8 cellular contexts compared by ENCODE assay signal in genomic region chr17:78186689-78187595, GRCh38. TPM values are rescaled to one million over a fixed set of nuclear protein-coding genes. Genes with fewer than 3 reads are reported as not detected.
DNase-seq lines count a peak whose midpoint lies in the region; ATAC-seq and TF ChIP-seq lines count a peak whose summit lies in the region.

A gene with protein sequence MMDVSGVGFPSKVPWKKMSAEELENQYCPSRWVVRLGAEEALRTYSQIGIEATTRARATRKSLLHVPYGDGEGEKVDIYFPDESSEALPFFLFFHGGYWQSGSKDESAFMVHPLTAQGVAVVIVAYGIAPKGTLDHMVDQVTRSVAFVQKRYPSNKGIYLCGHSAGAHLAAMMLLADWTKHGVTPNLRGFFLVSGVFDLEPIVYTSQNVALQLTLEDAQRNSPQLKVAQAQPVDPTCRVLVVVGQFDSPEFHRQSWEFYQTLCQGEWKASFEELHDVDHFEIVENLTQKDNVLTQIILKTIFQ (plus strand): TSS chr17:78187362. CDS start chr17:78187371, 9 bp downstream.
A gene with protein sequence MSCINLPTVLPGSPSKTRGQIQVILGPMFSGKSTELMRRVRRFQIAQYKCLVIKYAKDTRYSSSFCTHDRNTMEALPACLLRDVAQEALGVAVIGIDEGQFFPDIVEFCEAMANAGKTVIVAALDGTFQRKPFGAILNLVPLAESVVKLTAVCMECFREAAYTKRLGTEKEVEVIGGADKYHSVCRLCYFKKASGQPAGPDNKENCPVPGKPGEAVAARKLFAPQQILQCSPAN (minus strand): TSS chr17:78187052. CDS start chr17:78186994, 58 bp downstream.

- no TSS peak for BruUV-seq in OCI-LY7 (replicated peaks; lab: Mats Ljungman, UMichigan)

- H3K4me3 ChIP-seq in HUES64 (ENCODE audit: low read length) (peak within 1 kb of the TSS; percentile 88), OCI-LY7 (ENCODE audit: low read depth, low read length, poor library complexity, severe bottlenecking) (peak within 1 kb of the TSS; percentile 76)

- DNase-seq in DMS 273 treated with DMSO at 0.1 percent for 48 hours (lab: John Stamatoyannopoulos, UW): peak; percentile 95
- peak; percentile 98 for DNase-seq in OCI-LY7 (ENCODE audit: low spot score)
- DNase-seq in activated T-cell treated with anti-CD3 and anti-CD28 coated beads for 1 hour (ENCODE audit: low read depth): peak; percentile 57
- peak; percentile 84 for DNase-seq in epithelial cell of prostate (ENCODE audit: low read depth, low spot score)
- DNase-seq in mucosa of gallbladder (ENCODE audit: low spot score): peak; percentile 96
- DNase-seq in stimulated activated CD8-positive, alpha-beta memory T cell treated with anti-CD3 and anti-CD28 coated beads, Interleukin-4, amount 100 ng/mL, for 4 hours (ENCODE audit: low read depth in 2 of 2, low spot score in 1 of 2): peak; percentile 26 to 49

- peak within 1 kb of the TSS; percentile 84 for H3K4me2 ChIP-seq in OCI-LY7 (ENCODE audit: low read length)

- H4K20me1 ChIP-seq in OCI-LY7 (ENCODE audit: insufficient read depth, low read length): peaks cover 3% of the 10 kb centered on the region; the same call in 1 of the 2 replicates

- H3K9me3 ChIP-seq in HUES64 (ENCODE audit: insufficient read depth, low read depth, low read length) (no peaks in the 10 kb centered on the region), OCI-LY7 (ENCODE audit: low read length) (no peaks in the 10 kb centered on the region)

- no peaks in the 10 kb centered on the region for H3K27me3 ChIP-seq in HUES64 (ENCODE audit: insufficient read depth, low read length)

- whole genome bisulfite sequencing in HUES64: 3% methylated on average over 55 of the region's 57 CpGs

- H3K9ac ChIP-seq in HUES64 (ENCODE audit: low read depth, low read length): peak within 1 kb of the TSS; percentile 95

- peak; percentile 67 for TF ChIP-seq CTCF in OCI-LY7 (conservative IDR thresholded peaks at IDR 0.05; ENCODE audit: low read length)

- peaks cover 57% of the 10 kb centered on the region for H3K79me2 ChIP-seq in OCI-LY7 (ENCODE audit: insufficient read depth, low read depth, low read length)

- no peaks in the 10 kb centered on the region for H3K9me2 ChIP-seq in OCI-LY7 (ENCODE audit: insufficient read depth, low read length)

- intact Hi-C loops in OCI-LY7 (cut with micrococcal nuclease; ENCODE audit: unreplicated experiment): loop anchor here (1.0 to 2.0 kb wide), 3 partner anchors 55 to 65 kb away; no protein-coding TSS in a partner anchor

- POLR2A ChIA-PET in OCI-LY7 (lab: Charles Lee): interaction anchor here (0.6 to 1.7 kb wide), 10 partner anchors 11 to 133 kb away, joined by 3 to 6 read pairs (median 4); partner anchors contain the start of gene TMC6

- H3K36me3 ChIP-seq in HUES64 (ENCODE audit: insufficient read depth, low read length) (peaks cover 48% of the 10 kb centered on the region), OCI-LY7 (ENCODE audit: insufficient read depth, low read length) (peaks cover 57% of the 10 kb centered on the region)

- H2AFZ ChIP-seq in OCI-LY7 (ENCODE audit: low read length): peak within 1 kb of the TSS; percentile 49; the same call in 1 of the 2 replicates

- CTCF ChIA-PET in OCI-LY7 (lab: Charles Lee; ENCODE audit: unreplicated experiment): interaction anchor here (0.6 to 1.6 kb wide), 4 partner anchors 11 to 1770 kb away, joined by 3 to 5 read pairs (median 4); partner anchors contain the start of gene TMC8

- ATAC-seq in GM21447 (IDR thresholded peaks at IDR 0.05; ENCODE audit: unreplicated experiment): peak; percentile 80

- H3K27ac ChIP-seq in HUES64 (ENCODE audit: low read depth, low read length) (peak within 1 kb of the TSS; percentile 89), OCI-LY7 (ENCODE audit: low read depth, low read length, poor library complexity, severe bottlenecking) (peak within 1 kb of the TSS; percentile 41), epithelial cell of prostate (peak within 1 kb of the TSS; percentile 12)

- peaks cover 10% of the 10 kb centered on the region; the same call in 1 of the 2 replicates for H3K4me1 ChIP-seq in HUES64 (ENCODE audit: insufficient read depth, low read length)
- peaks cover 60% of the 10 kb centered on the region for H3K4me1 ChIP-seq in OCI-LY7 (ENCODE audit: insufficient read depth, low read length, poor library complexity, severe bottlenecking)

RNA-seq across cellular contexts. Expression of the first gene that starts in this region (rescaled TPM):
- polyA plus RNA-seq in HUES64 (2013, experiment 1 of 2): 40.7 TPM
- polyA plus RNA-seq in HUES64 (2013, experiment 2 of 2): 40.2 TPM
- 87.8 and 89.1 TPM in 2 replicates for total RNA-seq in OCI-LY7 (2014; rRNA removed; shearing (Covaris generic))
- total RNA-seq in OCI-LY7 (2022) (90.2 and 101 TPM in 2 replicates), mucosa of gallbladder (50.4 TPM)

RNA-seq across cellular contexts. Expression of the second gene that starts in this region (rescaled TPM):
- polyA plus RNA-seq in HUES64 (2013, experiment 1 of 2): 64.5 TPM
- 62.3 TPM for polyA plus RNA-seq in HUES64 (2013, experiment 2 of 2)
- 108 and 118 TPM in 2 replicates for total RNA-seq in OCI-LY7 (2014; rRNA removed; shearing (Covaris generic))
- total RNA-seq in OCI-LY7 (2022): 149 TPM in 2 replicates
- 4.6 TPM for total RNA-seq in mucosa of gallbladder

Comparison
In these comparisons a context has a peak if more than half of its experiments do, and no peak if none do; other contexts are left out.
1. Peak in every context shown above with its lines: DNase-seq, ATAC-seq, H3K4me3 ChIP-seq and H3K27ac ChIP-seq.
2. RNA of the second gene that starts in this region (total RNA-seq): 108 to 149 TPM in OCI-LY7; 4.6 TPM in mucosa of gallbladder (single experiment); every median in the first group is over 10 times any median in the second.
3. DNase-seq: peak in every context shown above with its lines; median percentile 98 in OCI-LY7; 96 in mucosa of gallbladder; 95 in DMS 273 treated with DMSO at 0.1 percent for 48 hours; 84 in epithelial cell of prostate; 57 in activated T-cell treated with anti-CD3 and anti-CD28 coated beads for 1 hour; 38 in stimulated activated CD8-positive, alpha-beta memory T cell treated with anti-CD3 and anti-CD28 coated beads, Interleukin-4, amount 100 ng/mL, for 4 hours.
4. H3K27ac ChIP-seq: peak in every context shown above with its lines; median percentile 89 in HUES64; 41 in OCI-LY7; 12 in epithelial cell of prostate.